Comparison of ENCODE assay signal across 12 cellular contexts in the genomic region with DNA sequence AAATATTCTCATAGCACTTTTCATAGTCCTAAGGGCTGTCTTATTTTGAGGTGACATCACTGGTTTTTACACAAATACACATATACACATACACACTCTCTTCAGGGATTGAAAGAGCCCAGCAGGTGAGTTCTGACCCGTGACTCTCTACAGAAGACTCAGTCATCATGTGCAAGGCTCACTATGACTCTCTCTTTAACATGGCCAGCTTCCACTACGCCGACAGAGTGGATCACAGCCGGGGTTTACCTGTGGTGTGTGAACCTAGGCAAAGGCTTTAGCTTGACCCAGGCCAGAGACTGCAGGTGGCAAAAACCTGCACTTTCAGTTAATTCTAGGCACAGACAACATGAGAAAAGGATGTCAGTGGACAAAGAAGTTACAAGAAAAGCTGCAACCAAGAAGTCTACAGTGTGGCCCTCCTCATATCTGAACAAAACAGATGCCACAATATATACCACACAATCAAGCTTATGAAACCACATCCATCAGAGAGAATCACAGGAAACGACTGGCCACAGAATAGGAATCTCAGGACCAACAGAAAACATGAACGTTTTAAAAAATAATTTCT. TPM values are rescaled to one million over a fixed set of nuclear protein-coding genes. Genes with fewer than 3 reads are reported as not detected.
DNase-seq lines count a peak whose midpoint lies in the region; ATAC-seq and TF ChIP-seq lines count a peak whose summit lies in the region.
"Had no signal": no experiment of that assay in that cellular context is flagged by ENCODE, and none has a peak within 500 bp of the region (broad histone marks: within the 10 kb centered on the region; RNA-seq: fewer than 3 reads in every experiment).

No MANE protein-coding gene starts in this region.

- peak overlapping the region; percentile 86 for H3K27ac Mint-ChIP-seq in activated CD8-positive, alpha-beta T cell treated with anti-CD3 and anti-CD28 coated beads, Interleukin-2, amount 10 ng/mL, durations not matched to agents 7 days and 5 days

- TF ChIP-seq CTCF in GM13977 (IDR thresholded peaks at IDR 0.05; ENCODE audit: extremely low read depth, insufficient read depth, missing control alignments) (no peak), adrenal gland (IDR thresholded peaks at IDR 0.05) (no peak), heart right ventricle (IDR thresholded peaks at IDR 0.05) (no peak), coronary artery (IDR thresholded peaks at IDR 0.05) (no peak)

- DNase-seq in GM13977 (ENCODE audit: low spot score) (peak; percentile 62), adrenal gland (no peak), heart right ventricle (no peak), coronary artery (ENCODE audit: low spot score) (no peak)
- DNase-seq in activated CD8-positive, alpha-beta T cell treated with anti-CD3 and anti-CD28 coated beads, Interleukin-2, amount 10 ng/mL, durations not matched to agents 7 days and 5 days = peak; percentile 52
- DNase-seq: left ventricle myocardium superior, NCI-H345, small intestine had no signal

- H3K4me3 Mint-ChIP-seq in activated CD8-positive, alpha-beta T cell treated with anti-CD3 and anti-CD28 coated beads, Interleukin-2, amount 10 ng/mL, durations not matched to agents 7 days and 5 days = peak overlapping the region; percentile 51

- H3K27me3 Mint-ChIP-seq in activated CD8-positive, alpha-beta T cell treated with anti-CD3 and anti-CD28 coated beads, Interleukin-2, amount 10 ng/mL, durations not matched to agents 7 days and 5 days (ENCODE audit: low read depth) = no peaks in the 10 kb centered on the region

- peaks cover 81% of the 10 kb centered on the region for H3K4me1 Mint-ChIP-seq in activated CD8-positive, alpha-beta T cell treated with anti-CD3 and anti-CD28 coated beads, Interleukin-2, amount 10 ng/mL, durations not matched to agents 7 days and 5 days (ENCODE audit: low read depth)

- intact Hi-C loops in adrenal gland (cut with DNase I) = no loop called here
- intact Hi-C loops in heart right ventricle (cut with DNase I) = no loop called here

- H3K36me3 ChIP-seq in muscle layer of duodenum (ENCODE audit: control insufficient read depth in 1 of 2, insufficient read depth in 2 of 2, low read length in 2 of 2) (no peaks in the 10 kb centered on the region), adrenal gland (replicated peaks in 1 of 2) (no peaks in the 10 kb centered on the region), heart right ventricle (peaks cover 0 to 15% (median 0%) of the 10 kb centered on the region in 9 donors)
- H3K36me3 ChIP-seq: thoracic aorta had no signal

- H3K36me3 Mint-ChIP-seq in activated CD8-positive, alpha-beta T cell treated with anti-CD3 and anti-CD28 coated beads, Interleukin-2, amount 10 ng/mL, durations not matched to agents 7 days and 5 days (ENCODE audit: low read depth) = peaks cover 24% of the 10 kb centered on the region

- peak; percentile 47 for ATAC-seq in HG02885 (IDR thresholded peaks at IDR 0.05; ENCODE audit: poor library complexity, unreplicated experiment)
- ATAC-seq in activated CD8-positive, alpha-beta T cell treated with anti-CD3 and anti-CD28 coated beads, Interleukin-2, amount 10 ng/mL, durations not matched to agents 7 days and 5 days = peak; percentile 83
- ATAC-seq in heart right ventricle = no peak
- no peak for ATAC-seq in GM19467 (IDR thresholded peaks at IDR 0.05; ENCODE audit: unreplicated experiment)
- ATAC-seq: left ventricle myocardium superior had no signal

- in situ Hi-C loops in GM13977 (cut with MboI; ENCODE audit: low pct_unique_long_range_greater_than_20kb, low sequenced_read_pairs, unreplicated experiment) = no loop called here

- H3K27ac ChIP-seq in muscle layer of duodenum (ENCODE audit: low read length) = peak overlapping the region; percentile 14
- H3K27ac ChIP-seq in adrenal gland = no peak overlapping the region
- no peak overlapping the region for H3K27ac ChIP-seq in heart right ventricle
- no peak overlapping the region for H3K27ac ChIP-seq in coronary artery
- H3K27ac ChIP-seq: thoracic aorta had no signal

- POLR2A ChIA-PET in activated CD8-positive, alpha-beta T cell treated with anti-CD3 and anti-CD28 coated beads, Interleukin-2, amount 10 ng/mL, durations not matched to agents 7 days and 5 days (lab: Charles Lee) = interaction anchor here (0.9 to 2.2 kb wide), 8 partner anchors 9 to 55 kb away, joined by 3 to 11 read pairs (median 6); no protein-coding TSS in a partner anchor

- H3K4me3 ChIP-seq in muscle layer of duodenum (ENCODE audit: low read depth in 1 of 2, low read length in 2 of 2) = no peak overlapping the region
- no peak overlapping the region for H3K4me3 ChIP-seq in adrenal gland
- H3K4me3 ChIP-seq in heart right ventricle = no peak overlapping the region
- H3K4me3 ChIP-seq in coronary artery = no peak overlapping the region
- H3K4me3 ChIP-seq: thoracic aorta had no signal

- CTCF ChIA-PET in activated CD8-positive, alpha-beta T cell treated with anti-CD3 and anti-CD28 coated beads, Interleukin-2, amount 10 ng/mL, durations not matched to agents 7 days and 5 days (lab: Charles Lee) = interaction anchor here (1.0 to 3.1 kb wide), 10 partner anchors 9 to 140 kb away, joined by 3 to 18 read pairs (median 4); no protein-coding TSS in a partner anchor

- H3K4me1 ChIP-seq in muscle layer of duodenum (ENCODE audit: control insufficient read depth in 1 of 2, insufficient read depth in 2 of 2, low read length in 2 of 2) (peaks cover 6 to 46% of the 10 kb centered on the region in 2 donors), adrenal gland (replicated peaks in 1 of 2) (peaks cover 0 to 39% of the 10 kb centered on the region in 2 donors), heart right ventricle (peaks cover 18 to 95% (median 65%) of the 10 kb centered on the region in 9 donors)

- no peak for TF ChIP-seq POLR2A in adrenal gland (IDR thresholded peaks at IDR 0.05)

- H3K9me3 Mint-ChIP-seq in activated CD8-positive, alpha-beta T cell treated with anti-CD3 and anti-CD28 coated beads, Interleukin-2, amount 10 ng/mL, durations not matched to agents 7 days and 5 days (ENCODE audit: insufficient read depth) = no peaks in the 10 kb centered on the region

- 73 to 82% (median 77%) methylated on average over 6 of the region's 6 CpGs for WGBS in adrenal gland, 4 donors
- 80 to 81% methylated on average over 6 of the region's 6 CpGs for WGBS in heart right ventricle, 2 donors

- H3K27me3 ChIP-seq in muscle layer of duodenum (ENCODE audit: low read depth, low read length) (no peaks in the 10 kb centered on the region), adrenal gland (no peaks in the 10 kb centered on the region), heart right ventricle (no peaks in the 10 kb centered on the region)

- H3K9me3 ChIP-seq in muscle layer of duodenum (ENCODE audit: control insufficient read depth in 1 of 2, low read length in 2 of 2) (no peaks in the 10 kb centered on the region), adrenal gland (replicated peaks in 1 of 3) (no peaks in the 10 kb centered on the region), heart right ventricle (no peaks in the 10 kb centered on the region)
- H3K9me3 ChIP-seq: thoracic aorta had no signal

RNA-seq across cellular contexts. Expression of a gene that starts 56.5 kb away (rescaled TPM):
- 100 to 1,000 TPM; 137 to 138 TPM for total RNA-seq in activated CD8-positive, alpha-beta T cell treated with anti-CD3 and anti-CD28 coated beads, Interleukin-2, amount 10 ng/mL, durations not matched to agents 7 days and 5 days
- total RNA-seq in adrenal gland = 100 to 1,000 TPM in 1 of 8 donors, 10 to 100 TPM in 7; 26.0 to 141 (median 56.2) TPM
- 10 to 100 TPM; 32.6 to 45.2 (median 35.3) TPM for polyA plus RNA-seq in adrenal gland
- total RNA-seq in heart right ventricle = 10 to 100 TPM; 23.5 to 46.9 (median 34.8) TPM
- 10 to 100 TPM; 22.3 to 31.5 TPM for polyA plus RNA-seq in heart right ventricle

Comparison
In these comparisons a context has a peak if more than half of its experiments do, and no peak if none do; other contexts are left out.
1. DNase-seq: peak in GM13977 (single experiment) and activated CD8-positive, alpha-beta T cell treated with anti-CD3 and anti-CD28 coated beads, Interleukin-2, amount 10 ng/mL, durations not matched to agents 7 days and 5 days (single experiment); none in adrenal gland (0 of 7), heart right ventricle (0 of 2) and coronary artery (single experiment).
2. ATAC-seq: peak in HG02885 (single experiment) and activated CD8-positive, alpha-beta T cell treated with anti-CD3 and anti-CD28 coated beads, Interleukin-2, amount 10 ng/mL, durations not matched to agents 7 days and 5 days (single experiment); none in heart right ventricle (0 of 8) and GM19467 (single experiment).